Comparison of ENCODE assay signal across 30 cellular contexts in the genomic region with DNA sequence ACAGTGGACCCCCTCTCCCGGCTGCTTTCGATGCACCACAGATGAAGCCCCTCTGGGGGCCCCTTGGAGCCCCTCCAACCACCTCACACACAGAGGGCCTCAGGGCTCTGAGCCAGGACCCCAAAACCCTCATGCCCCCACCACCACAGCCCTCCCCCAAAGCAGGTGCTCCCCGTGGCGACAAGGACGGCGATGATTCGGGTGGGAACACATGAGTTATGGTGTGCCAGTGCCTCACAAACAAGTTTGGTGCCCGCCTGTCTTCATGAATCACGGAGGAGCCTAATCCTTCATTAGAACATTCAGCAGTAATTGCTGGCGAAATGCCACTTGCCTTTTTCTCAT.
"Had no signal": no experiment of that assay in that cellular context is flagged by ENCODE, and none has a peak within 500 bp of the region (broad histone marks: within the 10 kb centered on the region; RNA-seq: fewer than 3 reads in every experiment).

No MANE protein-coding gene starts in this region.

- DNase-seq: activated B cell treated with CpG ODN at 0.5 μM for 24 hours; activated CD4-positive, alpha-beta memory T cell treated with anti-CD3 and anti-CD28 coated beads for 36 hours; activated CD4-positive, alpha-beta T cell treated with anti-CD3 and anti-CD28 coated beads for 4 hours; activated CD4-positive, alpha-beta T cell treated with anti-CD3 and anti-CD28 coated beads, Interleukin-2, amount 50 U/mL, for 1 hour; activated CD4-positive, CD25-positive, alpha-beta regulatory T cell treated with anti-CD3 and anti-CD28 coated beads, Interleukin-2, amount 50 U/mL, for 72 hours; activated CD8-positive, alpha-beta memory T cell treated with anti-CD3 and anti-CD28 coated beads, Interleukin-2, amount 50 U/mL, for 4 hours; activated gamma-delta T cell treated with Interleukin-2 at 50 U/mL for 16 hours; activated naive CD4-positive, alpha-beta T cell treated with anti-CD3 and anti-CD28 coated beads for 36 hours; activated T-cell treated with anti-CD3 and anti-CD28 coated beads for 4 hours; activated T-cell treated with anti-CD3 and anti-CD28 coated beads, Interleukin-2, amount 50 U/mL, for 4 hours; adrenal gland; body of pancreas; Karpas-422; KBM-7; MG63; MV-4-11; NCI-H1092; NCI-H1417 treated with DMSO at 0.1 percent for 48 hours; NCI-H1930; NCI-H2081 treated with DMSO at 0.1 percent for 48 hours; NCI-H226; NCI-H446 treated with DMSO at 0.1 percent for 48 hours; NCI-H524 treated with DMSO at 0.1 percent for 48 hours; PC-9; SIG-M5; T-helper 1 cell; T-helper 2 cell; T-helper 9 cell had no signal

- H3K27me3 ChIP-seq: adrenal gland, body of pancreas had no signal

- H3K4me3 ChIP-seq: adrenal gland, body of pancreas, MG63, PC-9 had no signal

- H3K4me1 ChIP-seq: adrenal gland, body of pancreas had no signal

- H3K27ac ChIP-seq: adrenal gland, body of pancreas, PC-9, RWPE1, VCaP had no signal

- H3K9me3 ChIP-seq: MG63 had no signal

- H2AFZ ChIP-seq: PC-9 had no signal

- H3K4me2 ChIP-seq: PC-9 had no signal

- H3K36me3 ChIP-seq: adrenal gland, MG63 had no signal
